8 cellular contexts compared by ENCODE assay signal in genomic region chr4:165112258-165113156, GRCh38. TPM values are rescaled to one million over a fixed set of nuclear protein-coding genes. Genes with fewer than 3 reads are reported as not detected.
DNase-seq lines count a peak whose midpoint lies in the region; ATAC-seq, FAIRE-seq and TF ChIP-seq lines count a peak whose summit lies in the region.

Gene TMEM192, minus strand, starts transcription at chr4:165112860. Its CDS starts 87 bp downstream, at chr4:165112773.

- peak; percentile 74 for FAIRE-seq in TTC549 (lab: Jason Lieb, UNC)

- peak; percentile 98 for ATAC-seq in HG03025 (IDR thresholded peaks at IDR 0.05; ENCODE audit: low FRiP score, unreplicated experiment)
- ATAC-seq in body of pancreas, result peak; percentile 99

- H3K4me3 ChIP-seq in body of pancreas, result peak within 1 kb of the TSS; percentile 86 to 90
- H3K4me3 ChIP-seq in sigmoid colon, result peak within 1 kb of the TSS; percentile 76 to 98 (median 86)

- TF ChIP-seq POLR2A in body of pancreas (IDR thresholded peaks at IDR 0.05), result peak; percentile 88 to 95 (median 94)
- peak; percentile 28 to 70 for TF ChIP-seq POLR2A in sigmoid colon (IDR thresholded peaks at IDR 0.05)

- DNase-seq in SIG-M5 treated with dmso at 0.1 percent for 504 hours (lab: John Stamatoyannopoulos, UW; ENCODE audit: unreplicated experiment) (peak; percentile 87), SIG-M5 (lab: John Stamatoyannopoulos, UW) (no peak), NCI-H2029 treated with DMSO at 0.1 percent for 48 hours (lab: John Stamatoyannopoulos, UW) (peak; percentile 70), body of pancreas (peak; percentile 95 to 96 (median 95)), iPS DF 19.7 (ENCODE audit: low read depth, low spot score) (peak; percentile 35), sigmoid colon (peak; percentile 96)

- peaks cover 14% of the 10 kb centered on the region for H3K4me1 ChIP-seq in body of pancreas
- peaks cover 0 to 13% (median 6%) of the 10 kb centered on the region in 4 donors for H3K4me1 ChIP-seq in sigmoid colon

- 0 to 1% methylated on average over 15 to 73 of the region's 73 CpGs for WGBS in body of pancreas, 2 donors
- WGBS in sigmoid colon, 2 donors, result 0% methylated on average over 73 of the region's 73 CpGs

- H3K27me3 ChIP-seq in body of pancreas (no peaks in the 10 kb centered on the region), sigmoid colon (no peaks in the 10 kb centered on the region)

- H3K36me3 ChIP-seq in body of pancreas (replicated peaks in 1 of 2; ENCODE audit: insufficient read depth in 1 of 2, low read depth in 2 of 2), result no peaks in the 10 kb centered on the region
- H3K36me3 ChIP-seq in sigmoid colon, result no peaks in the 10 kb centered on the region

- H3K9me3 ChIP-seq in body of pancreas (no peaks in the 10 kb centered on the region), sigmoid colon (no peaks in the 10 kb centered on the region)

- H3K27ac ChIP-seq in body of pancreas (peak within 1 kb of the TSS; percentile 85 to 95 (median 90)), sigmoid colon (peak within 1 kb of the TSS; percentile 82 to 92 (median 88))

- intact Hi-C loops in body of pancreas (cut with DNase I) (no loop called here), sigmoid colon (cut with DNase I) (loop anchor here (2.0 to 5.0 kb wide), 2 partner anchors 95 to 214 kb away; partner anchors contain the start of genes KLHL2 and MSMO1)

- TF ChIP-seq CTCF in body of pancreas (IDR thresholded peaks at IDR 0.05) (peak in 6 of 7 experiments; percentile 30 to 55 (median 42)), sigmoid colon (IDR thresholded peaks at IDR 0.05) (no peak)

- no peak for TF ChIP-seq EP300 in sigmoid colon (IDR thresholded peaks at IDR 0.05)

RNA-seq across cellular contexts. Expression of gene TMEM192, which starts in this region (rescaled TPM):
- total RNA-seq in body of pancreas, result 10 to 100 TPM in 1 of 2 donors, 1 to 10 TPM in 1; 5.9 to 13.5 TPM
- total RNA-seq in sigmoid colon, result 10 to 100 TPM in 2 of 4 donors, 1 to 10 TPM in 2; 4.7 to 12.5 (median 9.1) TPM
- 1 to 10 TPM; 6.0 to 9.6 (median 7.4) TPM for polyA plus RNA-seq in sigmoid colon

Comparison
In these comparisons a context has a peak if more than half of its experiments do, and no peak if none do; other contexts are left out.
1. CTCF ChIP-seq: peak in body of pancreas (6 of 7); none in sigmoid colon (0 of 4).